ENCODE assay signal across 8 cellular contexts in the genomic region with DNA sequence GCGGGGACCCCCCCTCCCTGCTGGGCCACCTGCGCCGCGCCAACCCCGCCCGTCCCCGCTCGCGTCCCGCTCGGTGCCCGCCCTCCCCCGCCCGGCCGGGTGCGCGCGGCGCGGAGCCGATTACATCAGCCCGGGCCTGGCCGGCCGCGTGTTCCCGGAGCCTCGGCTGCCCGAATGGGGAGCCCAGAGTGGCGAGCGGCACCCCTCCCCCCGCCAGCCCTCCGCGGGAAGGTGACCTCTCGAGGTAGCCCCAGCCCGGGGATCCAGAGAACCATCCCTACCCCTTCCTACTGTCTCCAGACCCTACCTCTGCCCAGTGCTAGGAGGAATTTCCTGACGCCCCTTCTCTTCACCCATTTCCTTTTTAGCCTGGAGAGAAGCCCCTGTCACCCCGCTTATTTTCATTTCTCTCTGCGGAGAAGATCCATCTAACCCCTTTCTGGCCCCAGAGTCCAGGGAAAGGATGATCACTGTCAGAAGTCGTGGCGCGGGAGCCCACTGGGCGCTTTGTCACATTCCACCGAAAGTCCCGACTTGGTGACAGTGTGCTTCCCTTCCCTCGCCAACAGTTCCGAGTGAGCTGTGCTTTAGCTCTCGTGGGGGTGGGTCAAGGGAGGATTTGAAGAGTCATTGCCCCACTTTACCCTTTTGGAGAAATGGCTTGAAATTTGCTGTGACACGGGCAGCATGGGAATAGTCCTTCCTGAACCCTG. TPM values are rescaled to one million over a fixed set of nuclear protein-coding genes. Genes with fewer than 3 reads are reported as not detected.
A peak's percentile ranks its signal among the peaks of the same experiment; 100 is the strongest.
DNase-seq lines count a peak whose midpoint lies in the region; ATAC-seq, FAIRE-seq and TF ChIP-seq lines count a peak whose summit lies in the region.

No MANE protein-coding gene starts in this region.

- H3K4me3 ChIP-seq in Caco-2 (ENCODE audit: low read depth, low read length) = peak overlapping the region; percentile 95
- peak overlapping the region; percentile 79 for H3K4me3 ChIP-seq in SU-DHL-6 (ENCODE audit: insufficient read depth, low read length, poor library complexity, severe bottlenecking)
- H3K4me3 ChIP-seq in astrocyte (ENCODE audit: insufficient read depth, low read depth, low read length) = peak overlapping the region; percentile 83
- peak overlapping the region; percentile 88 for H3K4me3 ChIP-seq in iPS-11a (ENCODE audit: low read depth, low read length)
- H3K4me3 ChIP-seq in sigmoid colon = peak overlapping the region; percentile 55 to 88 (median 66)

- no peak for TF ChIP-seq CTCF in Caco-2 (IDR thresholded peaks at IDR 0.05; ENCODE audit: insufficient read depth in 1 of 2, low read depth in 1 of 2, low read length in 1 of 2, severe bottlenecking in 1 of 2, unreplicated experiment in 1 of 2)
- no peak for TF ChIP-seq CTCF in SU-DHL-6 (IDR thresholded peaks at IDR 0.05; ENCODE audit: insufficient read depth, low read length, poor library complexity, severe bottlenecking)
- TF ChIP-seq CTCF in astrocyte (IDR thresholded peaks at IDR 0.05; ENCODE audit: insufficient read depth, low read depth, low read length) = no peak
- no peak for TF ChIP-seq CTCF in sigmoid colon (IDR thresholded peaks at IDR 0.05)
- no peak for TF ChIP-seq CTCF in omental fat pad (IDR thresholded peaks at IDR 0.05)

- DNase-seq in Caco-2 (peak; percentile 71 to 84), astrocyte (ENCODE audit: low read depth) (no peak), sigmoid colon (peak; percentile 91), omental fat pad (ENCODE audit: low spot score) (no peak)

- TF ChIP-seq EP300 in sigmoid colon (IDR thresholded peaks at IDR 0.05) = no peak

- H3K9me3 ChIP-seq in Caco-2 = no peaks in the 10 kb centered on the region
- no peaks in the 10 kb centered on the region for H3K9me3 ChIP-seq in SU-DHL-6 (ENCODE audit: insufficient read depth, low read length)
- H3K9me3 ChIP-seq in astrocyte (ENCODE audit: insufficient read depth, low read depth, low read length) = no peaks in the 10 kb centered on the region
- no peaks in the 10 kb centered on the region for H3K9me3 ChIP-seq in sigmoid colon

- 1 to 13% methylated on average over 48 of the region's 48 CpGs for WGBS in sigmoid colon, 2 donors

- peak overlapping the region; percentile 77 for H3K4me2 ChIP-seq in SU-DHL-6 (ENCODE audit: low read depth, low read length, poor library complexity, severe bottlenecking)
- H3K4me2 ChIP-seq in astrocyte (ENCODE audit: low read length) = peak overlapping the region; percentile 99

- FAIRE-seq in astrocyte (lab: Jason Lieb, UNC) = no peak

- H3K4me1 ChIP-seq in Caco-2 (peaks cover 32% of the 10 kb centered on the region), astrocyte (ENCODE audit: insufficient read depth, low read length) (peaks cover 40% of the 10 kb centered on the region), sigmoid colon (peaks cover 0 to 58% (median 53%) of the 10 kb centered on the region in 4 donors)

- peak overlapping the region; percentile 90 for H3K9ac ChIP-seq in SU-DHL-6 (ENCODE audit: low read length)
- peak overlapping the region; percentile 87 for H3K9ac ChIP-seq in astrocyte (ENCODE audit: low read length)

- intact Hi-C loops in Caco-2 (cut with micrococcal nuclease; ENCODE audit: unreplicated experiment) (loop anchor here (5.0 kb wide), 2 partner anchors 105 to 230 kb away; no protein-coding TSS in a partner anchor), sigmoid colon (cut with DNase I) (loop anchor here (5.0 kb wide), 3 partner anchors 230 to 600 kb away; a partner anchor contains a TSS)

- H3K27ac Mint-ChIP-seq in Caco-2 (ENCODE audit: unreplicated experiment) = peak overlapping the region; percentile 97
- H3K27ac Mint-ChIP-seq in astrocyte (ENCODE audit: unreplicated experiment) = peak overlapping the region; percentile 99

- H3K4me1 Mint-ChIP-seq in Caco-2 (ENCODE audit: low read depth, unreplicated experiment) (peaks cover 9% of the 10 kb centered on the region), astrocyte (ENCODE audit: low read depth, unreplicated experiment) (peaks cover 30% of the 10 kb centered on the region)

- H3K9me3 Mint-ChIP-seq in Caco-2 (ENCODE audit: unreplicated experiment) (no peaks in the 10 kb centered on the region), astrocyte (ENCODE audit: unreplicated experiment) (no peaks in the 10 kb centered on the region)

- H3K27me3 Mint-ChIP-seq in Caco-2 (ENCODE audit: insufficient read depth, unreplicated experiment) (no peaks in the 10 kb centered on the region), astrocyte (ENCODE audit: low read depth, unreplicated experiment) (peaks cover 12% of the 10 kb centered on the region)

- H3K36me3 ChIP-seq in Caco-2 (ENCODE audit: control insufficient read depth, insufficient read depth, low read length) (peaks cover 13% of the 10 kb centered on the region), SU-DHL-6 (ENCODE audit: low read length) (0 out of 2 replicates have a peak, but pooled peaks cover 2% of the 10 kb centered on the region), astrocyte (ENCODE audit: insufficient read depth, low read length) (no peaks in the 10 kb centered on the region), sigmoid colon (peaks cover 0 to 3% (median 0%) of the 10 kb centered on the region in 4 donors)

- H4K20me1 ChIP-seq in SU-DHL-6 (ENCODE audit: low read depth, low read length) (no peaks in the 10 kb centered on the region), astrocyte (ENCODE audit: insufficient read depth, low read length) (peaks cover 49% of the 10 kb centered on the region)

- TF ChIP-seq POLR2A in sigmoid colon (IDR thresholded peaks at IDR 0.05) = no peak

- H3K27ac ChIP-seq in SU-DHL-6 (ENCODE audit: low read depth, low read length) = peak overlapping the region; percentile 85
- H3K27ac ChIP-seq in astrocyte (ENCODE audit: low read depth, low read length) = peak overlapping the region; percentile 75
- peak overlapping the region; percentile 95 to 99 (median 98) for H3K27ac ChIP-seq in sigmoid colon

- peak overlapping the region; percentile 61 for H2AFZ ChIP-seq in SU-DHL-6 (ENCODE audit: low read depth, low read length, severe bottlenecking)
- peak overlapping the region; percentile 67 for H2AFZ ChIP-seq in astrocyte (ENCODE audit: low read depth, low read length)

- POLR2A ChIA-PET in Caco-2 (lab: Charles Lee) = interaction anchor here (1.4 kb wide), 1 partner anchor 30 kb away, joined by 4 read pairs; no protein-coding TSS in a partner anchor

- H3K27me3 ChIP-seq in Caco-2 (replicated peaks; ENCODE audit: control insufficient read depth, insufficient read depth, low read length) (no peaks in the 10 kb centered on the region), SU-DHL-6 (ENCODE audit: low read length) (no peaks in the 10 kb centered on the region), astrocyte (ENCODE audit: insufficient read depth, low read length) (peaks cover 3% of the 10 kb centered on the region), sigmoid colon (no peaks in the 10 kb centered on the region)

- H3F3A ChIP-seq in SU-DHL-6 (ENCODE audit: insufficient read depth) = peaks cover 7% of the 10 kb centered on the region; the same call in 1 of the 2 replicates

- peak overlapping the region; percentile 96 for H3K4me3 Mint-ChIP-seq in Caco-2 (ENCODE audit: unreplicated experiment)
- H3K4me3 Mint-ChIP-seq in astrocyte (ENCODE audit: unreplicated experiment) = peak overlapping the region; percentile 98

- ATAC-seq in HG02759 (IDR thresholded peaks at IDR 0.05; ENCODE audit: unreplicated experiment) (peak; percentile 23), GM21381 (IDR thresholded peaks at IDR 0.05; ENCODE audit: unreplicated experiment) (no peak), omental fat pad (ENCODE audit: low FRiP score) (no peak)

- no peaks in the 10 kb centered on the region for H3K9me2 ChIP-seq in SU-DHL-6 (replicated peaks; ENCODE audit: insufficient read depth, low read length)

- peaks cover 78% of the 10 kb centered on the region for H3K36me3 Mint-ChIP-seq in Caco-2 (ENCODE audit: insufficient read depth, unreplicated experiment)
- peaks cover 1% of the 10 kb centered on the region for H3K36me3 Mint-ChIP-seq in astrocyte (ENCODE audit: low read depth, unreplicated experiment)

- BruUV-seq in Caco-2 (replicated peaks; lab: Mats Ljungman, UMichigan) = TSS peak; percentile 18

- peaks cover 65% of the 10 kb centered on the region for H3K79me2 ChIP-seq in SU-DHL-6 (ENCODE audit: insufficient read depth, low read length)
- peaks cover 60% of the 10 kb centered on the region for H3K79me2 ChIP-seq in astrocyte (ENCODE audit: insufficient read depth, low read length)

- CTCF ChIA-PET in Caco-2 (lab: Charles Lee) = interaction anchor here (0.6 to 1.8 kb wide), 4 partner anchors 17 to 233 kb away, joined by 3 to 4 read pairs (median 4); no protein-coding TSS in a partner anchor

RNA-seq across cellular contexts. Expression of a gene that starts 2.0 kb away (rescaled TPM):
- total RNA-seq in Caco-2 (2022) (172 and 174 TPM in 2 replicates), astrocyte (144 and 154 TPM in 2 replicates), sigmoid colon (10 to 100 TPM; 20.9 to 60.9 (median 28.5) TPM), omental fat pad (100 to 1,000 TPM; 157 to 656 (median 510) TPM)
- polyA plus RNA-seq in sigmoid colon = 100 to 1,000 TPM in 1 of 3 donors, 10 to 100 TPM in 2; 11.1 to 111 (median 34.8) TPM

Comparison
In these comparisons a context has a peak if more than half of its experiments do, and no peak if none do; other contexts are left out.
1. DNase-seq: peak in Caco-2 (2 of 2) and sigmoid colon (single experiment); none in astrocyte (single experiment) and omental fat pad (single experiment).
2. Peak in every context shown above with its lines, with median percentiles within 50 percentile points of each other: H3K4me3 ChIP-seq and H3K27ac ChIP-seq.